ENCODE assay signal across 16 cellular contexts in the genomic region with DNA sequence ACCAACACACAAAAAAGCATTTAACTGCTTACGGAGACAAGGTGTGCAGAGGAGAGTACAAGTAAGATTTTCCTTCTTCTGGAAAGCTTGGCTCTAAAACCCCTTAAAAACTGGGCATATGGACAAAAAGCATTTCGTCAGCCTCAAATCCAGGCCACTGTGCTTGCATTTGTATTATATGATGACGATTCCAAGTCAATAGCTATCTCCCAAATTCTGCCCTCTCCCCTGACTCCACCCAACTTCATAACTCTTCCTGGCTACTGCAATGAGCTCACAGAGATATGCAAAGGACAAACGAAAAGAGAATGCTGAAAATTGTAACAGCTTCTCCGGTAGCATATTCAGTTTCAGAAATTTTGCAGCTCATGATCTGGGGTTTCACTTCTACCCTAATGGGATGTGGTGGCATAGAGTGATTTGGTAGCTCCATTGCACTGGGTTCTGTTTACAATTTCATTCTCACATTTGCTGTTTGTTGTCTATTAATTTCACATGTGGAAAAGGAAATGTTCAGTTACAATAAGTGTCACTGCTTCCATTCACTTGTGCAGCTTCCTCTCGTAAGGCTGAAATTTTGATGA. TPM values are rescaled to one million over a fixed set of nuclear protein-coding genes. Genes with fewer than 3 reads are reported as not detected.
"Had no signal": no experiment of that assay in that cellular context is flagged by ENCODE, and none has a peak within 500 bp of the region (broad histone marks: within the 10 kb centered on the region; RNA-seq: fewer than 3 reads in every experiment).

No MANE protein-coding gene starts in this region.

- H3K36me3 ChIP-seq: pancreas had no signal

- H3K9me3 Mint-ChIP-seq: activated naive CD4-positive, alpha-beta T cell treated with anti-CD3 and anti-CD28 coated beads for 36 hours; activated naive CD8-positive, alpha-beta T cell treated with anti-CD3 and anti-CD28 coated beads, Interleukin-2, amount 50 U/mL, for 24 hours; activated T-helper 2 cell treated with anti-CD3 and anti-CD28 coated beads, Interferon-gamma antibody, Interleukin-2, Interleukin-4, amounts not matched to agents 10 μg/mL and 5 μg/mL and 100 μg/mL, durations not matched to agents 14 hours and 24 hours and 36 hours; naive thymus-derived CD8-positive, alpha-beta T cell; stimulated activated memory B cell treated with anti-CD40 and anti-IgM and Interleukin-4, amounts not matched to agents 10 μg/mL and 1 μg/mL and 100 μg/mL, for 72 hours had no signal

- ATAC-seq: activated naive CD8-positive, alpha-beta T cell treated with anti-CD3 and anti-CD28 coated beads, Interleukin-2, amount 50 U/mL, for 24 hours; left ventricle myocardium superior; naive thymus-derived CD8-positive, alpha-beta T cell; pancreas; stimulated activated memory B cell treated with anti-CD40 and anti-IgM and Interleukin-4, amounts not matched to agents 10 μg/mL and 1 μg/mL and 100 μg/mL, for 72 hours had no signal

- H3K4me3 Mint-ChIP-seq: activated naive CD4-positive, alpha-beta T cell treated with anti-CD3 and anti-CD28 coated beads for 36 hours; activated naive CD8-positive, alpha-beta T cell treated with anti-CD3 and anti-CD28 coated beads, Interleukin-2, amount 50 U/mL, for 24 hours; endodermal cell; memory B cell; naive thymus-derived CD8-positive, alpha-beta T cell; stimulated activated memory B cell treated with anti-CD40 and anti-IgM and Interleukin-4, amounts not matched to agents 10 μg/mL and 1 μg/mL and 100 μg/mL, for 72 hours had no signal

- H3K4me1 Mint-ChIP-seq: activated naive CD8-positive, alpha-beta T cell treated with anti-CD3 and anti-CD28 coated beads, Interleukin-2, amount 50 U/mL, for 24 hours; memory B cell; stimulated activated memory B cell treated with anti-CD40 and anti-IgM and Interleukin-4, amounts not matched to agents 10 μg/mL and 1 μg/mL and 100 μg/mL, for 72 hours had no signal

- H3K27me3 ChIP-seq: pancreas had no signal

- H3K4me1 ChIP-seq: pancreas had no signal

- DNase-seq: activated CD4-positive, CD25-positive, alpha-beta regulatory T cell treated with anti-CD3 and anti-CD28 coated beads, Interleukin-2, amount 50 U/mL, for 72 hours; activated naive CD4-positive, alpha-beta T cell treated with anti-CD3 and anti-CD28 coated beads for 36 hours; activated naive CD8-positive, alpha-beta T cell treated with anti-CD3 and anti-CD28 coated beads, Interleukin-2, amount 50 U/mL, for 24 hours; aorta; endodermal cell; erythroblast; hippocampal formation; kidney; left ventricle myocardium superior; naive thymus-derived CD8-positive, alpha-beta T cell; pancreas had no signal

- H3K4me3 ChIP-seq: pancreas had no signal

- H3K27ac ChIP-seq: pancreas had no signal

- FAIRE-seq: kidney, pancreas had no signal

- H3K27ac Mint-ChIP-seq: activated naive CD4-positive, alpha-beta T cell treated with anti-CD3 and anti-CD28 coated beads for 36 hours; activated naive CD8-positive, alpha-beta T cell treated with anti-CD3 and anti-CD28 coated beads, Interleukin-2, amount 50 U/mL, for 24 hours; activated T-helper 2 cell treated with anti-CD3 and anti-CD28 coated beads, Interferon-gamma antibody, Interleukin-2, Interleukin-4, amounts not matched to agents 10 μg/mL and 5 μg/mL and 100 μg/mL, durations not matched to agents 14 hours and 24 hours and 36 hours; memory B cell; stimulated activated memory B cell treated with anti-CD40 and anti-IgM and Interleukin-4, amounts not matched to agents 10 μg/mL and 1 μg/mL and 100 μg/mL, for 72 hours had no signal

- H3K27me3 Mint-ChIP-seq: activated naive CD8-positive, alpha-beta T cell treated with anti-CD3 and anti-CD28 coated beads, Interleukin-2, amount 50 U/mL, for 24 hours; memory B cell; naive thymus-derived CD8-positive, alpha-beta T cell; stimulated activated memory B cell treated with anti-CD40 and anti-IgM and Interleukin-4, amounts not matched to agents 10 μg/mL and 1 μg/mL and 100 μg/mL, for 72 hours had no signal

- H3K9me3 ChIP-seq: pancreas had no signal

RNA-seq across cellular contexts. Expression of a gene that starts 45.6 kb away (rescaled TPM):
- total RNA-seq: activated naive CD4-positive, alpha-beta T cell treated with anti-CD3 and anti-CD28 coated beads for 36 hours; left ventricle myocardium superior; mucosa of gallbladder; renal cortical epithelial cell had no signal
